12 cellular contexts compared by ENCODE assay signal in genomic region chr12:64691227-64691792, GRCh38.
DNase-seq lines count a peak whose midpoint lies in the region; ATAC-seq and TF ChIP-seq lines count a peak whose summit lies in the region.
"Had no signal": no experiment of that assay in that cellular context is flagged by ENCODE, and none has a peak within 500 bp of the region (broad histone marks: within the 10 kb centered on the region; RNA-seq: fewer than 3 reads in every experiment).

No MANE protein-coding gene starts in this region.

- no peaks in the 10 kb centered on the region for H4K20me1 ChIP-seq in H9 (ENCODE audit: control insufficient read depth, insufficient read depth, insufficient read length)

- intact Hi-C loops in A673 (cut with micrococcal nuclease; ENCODE audit: unreplicated experiment) (loop anchor here (10.0 kb wide), 3 partner anchors 237 to 867 kb away; partner anchors contain the start of gene TBK1), stomach (cut with DNase I; ENCODE audit: low total_unique reads) (loop anchor here (5.0 kb wide), 1 partner anchor 139 kb away; no protein-coding TSS in a partner anchor)
- intact Hi-C loops in activated CD8-positive, alpha-beta T cell treated with anti-CD3 and anti-CD28 coated beads for 36 hours (cut with micrococcal nuclease), result no loop called here

- H3K9me3 Mint-ChIP-seq in H9, result no peaks in the 10 kb centered on the region
- H3K9me3 Mint-ChIP-seq in activated CD8-positive, alpha-beta T cell treated with anti-CD3 and anti-CD28 coated beads for 36 hours, result no peaks in the 10 kb centered on the region

- peaks cover 46 to 63% of the 10 kb centered on the region in 2 experiments for H3K4me1 Mint-ChIP-seq in H9
- H3K4me1 Mint-ChIP-seq in activated CD8-positive, alpha-beta T cell treated with anti-CD3 and anti-CD28 coated beads for 36 hours (ENCODE audit: low read depth), result peaks cover 75% of the 10 kb centered on the region

- H2BK20ac ChIP-seq in H9 (ENCODE audit: low read depth, low read length, poor library complexity, severe bottlenecking), result no peak overlapping the region

- ATAC-seq in activated CD8-positive, alpha-beta T cell treated with anti-CD3 and anti-CD28 coated beads for 36 hours, result no peak

- H3K56ac ChIP-seq in H9 (ENCODE audit: insufficient read length, low read depth, low read length) (no peak overlapping the region), mesendoderm (ENCODE audit: low read length) (peak overlapping the region; percentile 69)

- H3K36me3 ChIP-seq in A673 (ENCODE audit: insufficient read depth, low read length, poor library complexity, severe bottlenecking), result peaks cover 10% of the 10 kb centered on the region
- no peaks in the 10 kb centered on the region for H3K36me3 ChIP-seq in mesendoderm (ENCODE audit: control insufficient read depth, insufficient read depth, low read length)
- peaks cover 21 to 58% (median 46%) of the 10 kb centered on the region in 4 donors for H3K36me3 ChIP-seq in stomach

- POLR2A ChIA-PET in A673 (lab: Charles Lee; ENCODE audit: low non-redundant PET), result no interaction called here
- POLR2A ChIA-PET in activated CD8-positive, alpha-beta T cell treated with anti-CD3 and anti-CD28 coated beads for 36 hours (lab: Charles Lee), result interaction anchor here (0.9 to 1.5 kb wide), 5 partner anchors 8 to 74 kb away, joined by 3 to 4 read pairs (median 3); no protein-coding TSS in a partner anchor

- no peak overlapping the region for H4K5ac ChIP-seq in H9 (ENCODE audit: insufficient read length, low read depth, low read length)
- no peak overlapping the region for H4K5ac ChIP-seq in mesendoderm (ENCODE audit: low read length)

- BruUV-seq in A673 (replicated peaks; lab: Mats Ljungman, UMichigan), result no TSS peak

- CTCF ChIA-PET in A673 (lab: Charles Lee), result interaction anchor here (0.6 kb wide), 2 partner anchors 79 to 1031 kb away, joined by 3 read pairs; no protein-coding TSS in a partner anchor
- CTCF ChIA-PET in activated CD8-positive, alpha-beta T cell treated with anti-CD3 and anti-CD28 coated beads for 36 hours (lab: Charles Lee), result interaction anchor here (1.0 to 11.9 kb wide), 4 partner anchors 10 to 142 kb away, joined by 4 to 141 read pairs (median 8); no protein-coding TSS in a partner anchor

- no peak overlapping the region for H2BK120ac ChIP-seq in H9 (ENCODE audit: low read depth, low read length, poor library complexity, severe bottlenecking)
- H2BK120ac ChIP-seq in mesendoderm (ENCODE audit: low read depth, low read length), result no peak overlapping the region

- TF ChIP-seq POLR2A in stomach (IDR thresholded peaks at IDR 0.05), result no peak

- H3K4me3 ChIP-seq in A673 (ENCODE audit: low read depth, low read length, poor library complexity, severe bottlenecking) (no peak overlapping the region), mesendoderm (ENCODE audit: low read length) (no peak overlapping the region), stomach (no peak overlapping the region)
- H3K4me3 ChIP-seq: Peyer's patch had no signal

- H3K23ac ChIP-seq in H9 (ENCODE audit: insufficient read length, low read depth, low read length) (no peak overlapping the region), mesendoderm (ENCODE audit: low read length) (no peak overlapping the region)

- no peaks in the 10 kb centered on the region for H3K79me1 ChIP-seq in H9 (ENCODE audit: insufficient read depth, low read depth, low read length, poor library complexity, severe bottlenecking)
- peaks cover 8% of the 10 kb centered on the region for H3K79me1 ChIP-seq in mesendoderm (ENCODE audit: low read length)

- no peaks in the 10 kb centered on the region for H3K23me2 ChIP-seq in H9 (ENCODE audit: insufficient read length, low read depth, low read length, poor library complexity, severe bottlenecking)

- WGBS in H9 (ENCODE audit: extremely low coverage, insufficient read length, low lambda C conversion rate), result no CpG with 5 or more reads among the region's 6 CpGs
- whole genome bisulfite sequencing in mesendoderm (ENCODE audit: extremely low coverage, insufficient coverage, low lambda C conversion rate), result no CpG with 5 or more reads among the region's 6 CpGs
- WGBS in stomach, 5 donors, result 89 to 95% (median 95%) methylated on average over 6 of the region's 6 CpGs

- H3K36me3 Mint-ChIP-seq in H9 (ENCODE audit: insufficient read depth in 1 of 3, low read depth in 3 of 3), result peaks cover 0 to 40% (median 35%) of the 10 kb centered on the region in 3 experiments; a peak in 6 of 7 replicates
- H3K36me3 Mint-ChIP-seq in activated CD8-positive, alpha-beta T cell treated with anti-CD3 and anti-CD28 coated beads for 36 hours (ENCODE audit: low read depth), result peaks cover 50% of the 10 kb centered on the region

- no peak overlapping the region for H3K4ac ChIP-seq in H9 (ENCODE audit: low read depth, low read length)
- H3K4ac ChIP-seq in mesendoderm (ENCODE audit: low read depth, low read length), result no peak overlapping the region

- TF ChIP-seq CTCF in A673 (conservative IDR thresholded peaks at IDR 0.05; ENCODE audit: low read depth, low read length) (no peak), H9 (conservative IDR thresholded peaks at IDR 0.05) (no peak), stomach (IDR thresholded peaks at IDR 0.05) (no peak)
- no peak for TF ChIP-seq CTCF in activated CD8-positive, alpha-beta T cell treated with anti-CD3 and anti-CD28 coated beads for 36 hours (IDR thresholded peaks at IDR 0.05)

- H3K4me2 ChIP-seq in H9 (ENCODE audit: insufficient read depth, insufficient read length, low read length) (peak overlapping the region; percentile 64), mesendoderm (ENCODE audit: low read length) (peak overlapping the region; percentile 33)

- H3K27ac Mint-ChIP-seq in H9, result peak overlapping the region; percentile 81 to 98 (median 85)
- H3K27ac Mint-ChIP-seq in activated CD8-positive, alpha-beta T cell treated with anti-CD3 and anti-CD28 coated beads for 36 hours, result peak overlapping the region; percentile 72

- H3K4me1 ChIP-seq in A673 (ENCODE audit: insufficient read depth, low read length, poor library complexity, severe bottlenecking), result peaks cover 15% of the 10 kb centered on the region
- no peaks in the 10 kb centered on the region; the same call in 1 of the 2 replicates for H3K4me1 ChIP-seq in H9 (ENCODE audit: insufficient read depth, low read length)
- H3K4me1 ChIP-seq in mesendoderm (ENCODE audit: control insufficient read depth, low read depth, low read length), result peaks cover 10% of the 10 kb centered on the region
- H3K4me1 ChIP-seq in stomach, result peaks cover 9 to 63% (median 40%) of the 10 kb centered on the region in 4 donors
- H3K4me1 ChIP-seq: Peyer's patch had no signal

- H3K18ac ChIP-seq in H9 (ENCODE audit: insufficient read length, low read depth, low read length), result no peak overlapping the region
- H3K18ac ChIP-seq in mesendoderm (ENCODE audit: low read length), result peak overlapping the region; percentile 14

- H2AFZ ChIP-seq in H9 (ENCODE audit: low read length), result no peak overlapping the region

- H2BK15ac ChIP-seq in H9 (ENCODE audit: low read depth, low read length) (no peak overlapping the region), mesendoderm (replicated peaks; ENCODE audit: low read depth) (no peak overlapping the region)

- DNase-seq in A673 (ENCODE audit: low spot score) (no peak), H9 (peak; percentile 50), mesendoderm (peak; percentile 80), UCSD-AML1 (lab: John Stamatoyannopoulos, UW; ENCODE audit: unreplicated experiment) (no peak), NCI-H187 (lab: John Stamatoyannopoulos, UW) (no peak), stomach (no peak)
- no peak for DNase-seq in activated CD8-positive, alpha-beta T cell treated with anti-CD3 and anti-CD28 coated beads for 36 hours
- no peak for DNase-seq in activated effector memory CD4-positive, alpha-beta T cell treated with anti-CD3 and anti-CD28 coated beads, Interleukin-2, amount 50 U/mL, for 16 hours
- DNase-seq: COR-L47, kidney, Peyer's patch had no signal

- H3K27ac ChIP-seq in A673 (ENCODE audit: low read depth, low read length, poor library complexity, severe bottlenecking), result peak overlapping the region; percentile 46
- H3K27ac ChIP-seq in H9 (ENCODE audit: insufficient read length, low read depth, low read length), result peak overlapping the region; percentile 71
- H3K27ac ChIP-seq in mesendoderm (ENCODE audit: low read depth, low read length), result peak overlapping the region; percentile 54
- H3K27ac ChIP-seq in stomach, result peak overlapping the region in 2 of 5 donors; percentile 27 to 39
- H3K27ac ChIP-seq: epithelial cell of prostate, Peyer's patch had no signal

- no peak overlapping the region for H2BK12ac ChIP-seq in H9 (ENCODE audit: insufficient read length, low read depth, low read length)

- no peak for TF ChIP-seq EP300 in stomach (IDR thresholded peaks at IDR 0.05)

- H3K4me3 Mint-ChIP-seq in H9, result peak overlapping the region; percentile 31 to 62
- no peak overlapping the region for H3K4me3 Mint-ChIP-seq in activated CD8-positive, alpha-beta T cell treated with anti-CD3 and anti-CD28 coated beads for 36 hours

- H2BK5ac ChIP-seq in H9 (ENCODE audit: insufficient read length, low read length), result no peak overlapping the region
- peak overlapping the region; percentile 83 for H2BK5ac ChIP-seq in mesendoderm (ENCODE audit: low read length)

- no peak overlapping the region for H3K9ac ChIP-seq in H9 (ENCODE audit: extremely low read depth, insufficient read length, low read length)
- peak overlapping the region; percentile 12 for H3K9ac ChIP-seq in mesendoderm (ENCODE audit: low read length)

- H3K79me2 ChIP-seq in H9 (ENCODE audit: insufficient read depth, low read length) (no peaks in the 10 kb centered on the region), mesendoderm (ENCODE audit: control insufficient read depth, insufficient read depth, low read length) (peaks cover 6% of the 10 kb centered on the region)

- no peaks in the 10 kb centered on the region for H3K27me3 Mint-ChIP-seq in H9 (ENCODE audit: low read depth)
- no peaks in the 10 kb centered on the region for H3K27me3 Mint-ChIP-seq in activated CD8-positive, alpha-beta T cell treated with anti-CD3 and anti-CD28 coated beads for 36 hours

- H3K9me3 ChIP-seq in A673 (ENCODE audit: low read depth, low read length, poor library complexity, severe bottlenecking) (no peaks in the 10 kb centered on the region), H9 (ENCODE audit: control insufficient read depth, low read depth, low read length) (no peaks in the 10 kb centered on the region), stomach (no peaks in the 10 kb centered on the region)
- H3K9me3 ChIP-seq: Peyer's patch had no signal

- H4K8ac ChIP-seq in H9 (replicated peaks; ENCODE audit: insufficient read length, low read depth, low read length) (no peak overlapping the region), mesendoderm (ENCODE audit: low read depth, low read length) (no peak overlapping the region)

- H3K14ac ChIP-seq in H9 (ENCODE audit: insufficient read depth, low read length), result no peak overlapping the region

- no peak overlapping the region for H2AK5ac ChIP-seq in H9 (ENCODE audit: insufficient read length, low read length)
- H2AK5ac ChIP-seq in mesendoderm (ENCODE audit: low read length), result no peak overlapping the region

- H4K91ac ChIP-seq in H9 (ENCODE audit: insufficient read length, low read depth, low read length), result no peak overlapping the region

- H3T11ph ChIP-seq in H9 (ENCODE audit: low read length), result no peak overlapping the region

- no peaks in the 10 kb centered on the region for H3K27me3 ChIP-seq in A673 (replicated peaks; ENCODE audit: insufficient read depth, low read depth, low read length, poor library complexity)
- H3K27me3 ChIP-seq in H9 (ENCODE audit: insufficient read depth, low read length), result no peaks in the 10 kb centered on the region
- no peaks in the 10 kb centered on the region for H3K27me3 ChIP-seq in mesendoderm (ENCODE audit: insufficient read depth, low read length, poor library complexity)
- no peaks in the 10 kb centered on the region for H3K27me3 ChIP-seq in stomach
- H3K27me3 ChIP-seq: Peyer's patch had no signal

Comparison
In these comparisons a context has a peak if more than half of its experiments do, and no peak if none do; other contexts are left out.
1. DNase-seq: peak in H9 (single experiment) and mesendoderm (single experiment); none in A673 (single experiment), activated CD8-positive, alpha-beta T cell treated with anti-CD3 and anti-CD28 coated beads for 36 hours (single experiment), UCSD-AML1 (single experiment), activated effector memory CD4-positive, alpha-beta T cell treated with anti-CD3 and anti-CD28 coated beads, Interleukin-2, amount 50 U/mL, for 16 hours (single experiment), NCI-H187 (0 of 2) and stomach (single experiment).